18 cellular contexts compared by ENCODE assay signal in genomic region chr18:37175727-37176126, GRCh38.
"Had no signal": no experiment of that assay in that cellular context is flagged by ENCODE, and none has a peak within 500 bp of the region (broad histone marks: within the 10 kb centered on the region; RNA-seq: fewer than 3 reads in every experiment).

No MANE protein-coding gene starts in this region.

- H3K4me3 Mint-ChIP-seq: activated CD4-positive, alpha-beta memory T cell treated with anti-CD3 and anti-CD28 coated beads for 36 hours; activated CD4-positive, alpha-beta T cell treated with anti-CD3 and anti-CD28 coated beads for 36 hours; activated T-cell treated with anti-CD3 and anti-CD28 coated beads, Interleukin-2, amount 50 U/mL, for 24 hours; neural crest cell had no signal

- H3K36me3 ChIP-seq: right lobe of liver, transverse colon, WERI-Rb-1 had no signal

- H3K9me3 Mint-ChIP-seq: activated CD4-positive, alpha-beta memory T cell treated with anti-CD3 and anti-CD28 coated beads for 36 hours; activated naive CD4-positive, alpha-beta T cell treated with anti-CD3 and anti-CD28 coated beads, Interleukin-2, amount 50 U/mL, for 72 hours; activated T-cell treated with anti-CD3 and anti-CD28 coated beads, Interleukin-2, amount 50 U/mL, for 24 hours; neural crest cell had no signal

- ATAC-seq: activated CD4-positive, alpha-beta T cell treated with anti-CD3 and anti-CD28 coated beads for 36 hours; activated naive CD4-positive, alpha-beta T cell treated with anti-CD3 and anti-CD28 coated beads, Interleukin-2, amount 50 U/mL, for 72 hours; left cardiac atrium; right lobe of liver; stimulated activated naive CD8-positive, alpha-beta T cell treated with anti-CD3 and anti-CD28 coated beads, Interleukin-15, Interleukin-2, amounts not matched to agents 100 U/mL and 50 U/mL, for 24 hours had no signal

- DNase-seq: activated CD4-positive, alpha-beta memory T cell treated with anti-CD3 and anti-CD28 coated beads for 36 hours; activated CD4-positive, alpha-beta T cell treated with anti-CD3 and anti-CD28 coated beads for 36 hours; activated gamma-delta T cell; activated T-cell treated with anti-CD3 and anti-CD28 coated beads, Interleukin-2, amount 50 U/mL, for 24 hours; amniotic stem cell; caudate nucleus; left cardiac atrium; lower lobe of right lung; right lobe of liver; stimulated activated CD4-positive, alpha-beta T cell treated with anti-CD3 and anti-CD28 coated beads, Interleukin-4, amount 100 ng/mL, for 4 hours; stimulated activated CD8-positive, alpha-beta memory T cell treated with anti-CD3 and anti-CD28 coated beads, Interleukin-4, amount 100 ng/mL, for 48 hours; stimulated activated naive CD8-positive, alpha-beta T cell treated with anti-CD3 and anti-CD28 coated beads, Interleukin-15, Interleukin-2, amounts not matched to agents 100 U/mL and 50 U/mL, for 24 hours; T-helper 1 cell; transverse colon; WERI-Rb-1 had no signal

- H3K4me1 ChIP-seq: lower lobe of right lung, right lobe of liver had no signal

- H3K4me3 ChIP-seq: lower lobe of right lung, right lobe of liver, smooth muscle cell, transverse colon had no signal

- H3K9me3 ChIP-seq: lower lobe of right lung, right lobe of liver, transverse colon had no signal

- H3K27ac ChIP-seq: lower lobe of right lung, right lobe of liver, transverse colon, WERI-Rb-1 had no signal

- H3K4me2 ChIP-seq: smooth muscle cell had no signal

- H3K27me3 ChIP-seq: right lobe of liver had no signal

- H3K27ac Mint-ChIP-seq: activated CD4-positive, alpha-beta memory T cell treated with anti-CD3 and anti-CD28 coated beads for 36 hours; activated CD4-positive, alpha-beta T cell treated with anti-CD3 and anti-CD28 coated beads for 36 hours; activated naive CD4-positive, alpha-beta T cell treated with anti-CD3 and anti-CD28 coated beads, Interleukin-2, amount 50 U/mL, for 72 hours; activated T-cell treated with anti-CD3 and anti-CD28 coated beads, Interleukin-2, amount 50 U/mL, for 24 hours had no signal

- H3K27me3 Mint-ChIP-seq: activated CD4-positive, alpha-beta memory T cell treated with anti-CD3 and anti-CD28 coated beads for 36 hours; activated CD4-positive, alpha-beta T cell treated with anti-CD3 and anti-CD28 coated beads for 36 hours; activated T-cell treated with anti-CD3 and anti-CD28 coated beads, Interleukin-2, amount 50 U/mL, for 24 hours had no signal

- H3K4me1 Mint-ChIP-seq: activated CD4-positive, alpha-beta T cell treated with anti-CD3 and anti-CD28 coated beads for 36 hours; neural crest cell had no signal
